Comparison of ENCODE assay signal across 3 cellular contexts in genomic region chr7:6579446-6579845, GRCh38.
TF ChIP-seq lines count a peak whose summit lies in the region.

No MANE protein-coding gene starts in this region.

TF ChIP-seq in GM23338, 12 proteins besides CTCF, POLR2A, EP300 and RAD21 (continued from another document and continues in another):
- TF ChIP-seq ZNF462 (CRISPR knock-in tag; IDR thresholded peaks at IDR 0.05) (no peak), ETS1 (IDR thresholded peaks at IDR 0.05) (no peak), POLR2AphosphoS5 (IDR thresholded peaks at IDR 0.05; ENCODE audit: low read depth) (no peak)

TF ChIP-seq in WTC11, 78 proteins besides CTCF, POLR2A, EP300 and RAD21 (continued from another document):
- TF ChIP-seq TEAD4 (CRISPR knock-in tag; IDR thresholded peaks at IDR 0.05), result no peak
- TF ChIP-seq TEAD1 (CRISPR knock-in tag; IDR thresholded peaks at IDR 0.05), result no peak
- TF ChIP-seq ZBTB43 (CRISPR knock-in tag; IDR thresholded peaks at IDR 0.05), result no peak
- TF ChIP-seq SMAD4 (CRISPR knock-in tag; IDR thresholded peaks at IDR 0.05), result no peak
- no peak for TF ChIP-seq EMX1 (CRISPR knock-in tag; IDR thresholded peaks at IDR 0.05)
- TF ChIP-seq ATF6 (CRISPR knock-in tag; IDR thresholded peaks at IDR 0.05), result no peak
- TF ChIP-seq KAT7 (CRISPR knock-in tag; IDR thresholded peaks at IDR 0.05; ENCODE audit: borderline replicate concordance), result no peak

TF ChIP-seq in liver, 16 proteins besides CTCF, POLR2A, EP300 and RAD21 (continued from another document):
- TF ChIP-seq REST (IDR thresholded peaks at IDR 0.05) (no peak), MAX (IDR thresholded peaks at IDR 0.05) (no peak), FOXA2 (IDR thresholded peaks at IDR 0.05) (no peak), TAF1 (conservative IDR thresholded peaks at IDR 0.05) (no peak), HNF4A (conservative IDR thresholded peaks at IDR 0.05) (no peak), EGR1 (IDR thresholded peaks at IDR 0.05; ENCODE audit: low read depth in 2 of 2) (no peak)
